ENCODE assay signal across 13 cellular contexts in the genomic region with DNA sequence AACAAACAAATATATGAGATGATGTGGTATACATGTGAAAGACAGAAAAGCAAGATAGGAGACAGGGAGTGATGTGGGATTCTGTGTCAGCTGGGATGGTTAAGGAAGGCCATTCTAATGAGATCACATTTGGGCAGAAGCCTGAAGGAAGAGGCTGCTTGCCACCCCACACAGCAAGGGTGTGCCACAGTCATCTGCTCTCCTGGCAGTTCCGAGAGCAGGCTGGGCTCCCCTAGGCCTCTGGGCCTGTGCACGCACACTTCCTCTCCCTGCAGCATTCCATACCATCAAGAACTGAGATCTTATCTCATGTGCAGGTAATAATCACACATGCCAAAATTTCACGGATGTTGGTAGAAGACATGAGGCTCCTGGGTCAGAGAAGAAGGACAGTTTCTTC. TPM values are rescaled to one million over a fixed set of nuclear protein-coding genes. Genes with fewer than 3 reads are reported as not detected.
A peak's percentile ranks its signal among the peaks of the same experiment; 100 is the strongest.
DNase-seq lines count a peak whose midpoint lies in the region; ATAC-seq and TF ChIP-seq lines count a peak whose summit lies in the region.
"Had no signal": no experiment of that assay in that cellular context is flagged by ENCODE, and none has a peak within 500 bp of the region (broad histone marks: within the 10 kb centered on the region; RNA-seq: fewer than 3 reads in every experiment).

No MANE protein-coding gene starts in this region.

- H3K36me3 ChIP-seq in OCI-LY7 (ENCODE audit: insufficient read depth, low read length), result no peaks in the 10 kb centered on the region
- H3K36me3 ChIP-seq in esophagus squamous epithelium, result no peaks in the 10 kb centered on the region
- no peaks in the 10 kb centered on the region for H3K36me3 ChIP-seq in spleen
- H3K36me3 ChIP-seq: adrenal gland had no signal

- peak overlapping the region; percentile 42; the same call in 1 of the 2 replicates for H2AFZ ChIP-seq in OCI-LY7 (ENCODE audit: low read length)

- WGBS in esophagus squamous epithelium, 2 donors, result 17 to 39% methylated on average over 3 of the region's 3 CpGs
- 65 to 81% (median 68%) methylated on average over 3 of the region's 3 CpGs for WGBS in spleen, 5 donors

- POLR2A ChIA-PET in OCI-LY7 (lab: Charles Lee), result interaction anchor here (0.6 to 12.8 kb wide), 6 partner anchors 9 to 85 kb away, joined by 5 to 308 read pairs (median 134); partner anchors contain the start of gene SYPL1

- peaks cover 12% of the 10 kb centered on the region; the same call in 1 of the 2 replicates for H3K79me2 ChIP-seq in OCI-LY7 (ENCODE audit: insufficient read depth, low read depth, low read length)

- H3K4me3 ChIP-seq in OCI-LY7 (ENCODE audit: low read depth, low read length, poor library complexity, severe bottlenecking) (peak overlapping the region; percentile 70), esophagus squamous epithelium (no peak overlapping the region), spleen (no peak overlapping the region)
- H3K4me3 ChIP-seq: adrenal gland had no signal

- TF ChIP-seq CTCF in OCI-LY7 (conservative IDR thresholded peaks at IDR 0.05; ENCODE audit: low read length) (no peak), esophagus squamous epithelium (IDR thresholded peaks at IDR 0.05) (no peak), spleen (IDR thresholded peaks at IDR 0.05 in 8 of 11, conservative IDR thresholded peaks at IDR 0.05 in 3 of 11) (no peak)

- peak; percentile 46 for DNase-seq in EL
- DNase-seq in OCI-LY7 (ENCODE audit: low spot score), result no peak
- no peak for DNase-seq in esophagus squamous epithelium (lab: John Stamatoyannopoulos, UW)
- DNase-seq in spleen, result no peak
- no peak for DNase-seq in UCSD-AML1 (lab: John Stamatoyannopoulos, UW; ENCODE audit: unreplicated experiment)
- no peak for DNase-seq in NK-92 treated with Interleukin-12 subunit alpha and Interleukin-12 subunit beta, amount 100 ng/mL, for 24 hours (lab: John Stamatoyannopoulos, UW)
- DNase-seq: activated CD4-positive, alpha-beta T cell treated with anti-CD3 and anti-CD28 coated beads, Interleukin-2, amount 50 U/mL, for 1 hour; NCI-H2081; stimulated activated naive CD4-positive, alpha-beta T cell treated with Interleukin-2 at 50 U/mL for 16 hours had no signal

- no peaks in the 10 kb centered on the region for H3K9me3 ChIP-seq in OCI-LY7 (ENCODE audit: low read length)
- no peaks in the 10 kb centered on the region for H3K9me3 ChIP-seq in esophagus squamous epithelium
- H3K9me3 ChIP-seq in spleen, result no peaks in the 10 kb centered on the region
- H3K9me3 ChIP-seq: adrenal gland had no signal

- TF ChIP-seq POLR2A in esophagus squamous epithelium (IDR thresholded peaks at IDR 0.05) (no peak), spleen (IDR thresholded peaks at IDR 0.05) (no peak)

- BruUV-seq in OCI-LY7 (replicated peaks; lab: Mats Ljungman, UMichigan), result no TSS peak

- intact Hi-C loops in OCI-LY7 (cut with micrococcal nuclease; ENCODE audit: unreplicated experiment), result no loop called here
- intact Hi-C loops in esophagus squamous epithelium (cut with DNase I), result loop anchor here (10.0 kb wide), 1 partner anchor 46 kb away; the partner anchor contains the start of gene SYPL1
- intact Hi-C loops in spleen (cut with DNase I; ENCODE audit: low total_unique reads), result no loop called here

- CTCF ChIA-PET in OCI-LY7 (lab: Charles Lee; ENCODE audit: unreplicated experiment), result interaction anchor here (5.9 kb wide), 1 partner anchor 10 kb away, joined by 52 read pairs; no protein-coding TSS in a partner anchor

- no peak for ATAC-seq in HG03432 (IDR thresholded peaks at IDR 0.05; ENCODE audit: unreplicated experiment)
- no peak for ATAC-seq in GM21576 (IDR thresholded peaks at IDR 0.05; ENCODE audit: unreplicated experiment)
- ATAC-seq: Right ventricle myocardium inferior had no signal

- peak overlapping the region; percentile 98 for H3K4me2 ChIP-seq in OCI-LY7 (ENCODE audit: low read length)

- H3K27me3 ChIP-seq in esophagus squamous epithelium (no peaks in the 10 kb centered on the region), spleen (replicated peaks in 1 of 7) (no peaks in the 10 kb centered on the region)
- H3K27me3 ChIP-seq: adrenal gland had no signal

- H3K9me2 ChIP-seq in OCI-LY7 (ENCODE audit: insufficient read depth, low read length), result no peaks in the 10 kb centered on the region

- peak overlapping the region; percentile 96 for H3K27ac ChIP-seq in OCI-LY7 (ENCODE audit: low read depth, low read length, poor library complexity, severe bottlenecking)
- peak overlapping the region; percentile 82 to 93 (median 90) for H3K27ac ChIP-seq in esophagus squamous epithelium
- peak overlapping the region in 5 of 8 donors; percentile 4 to 96 (median 92) for H3K27ac ChIP-seq in spleen
- H3K27ac ChIP-seq: adrenal gland had no signal

- H4K20me1 ChIP-seq in OCI-LY7 (ENCODE audit: insufficient read depth, low read length), result no peaks in the 10 kb centered on the region

- H3K4me1 ChIP-seq in OCI-LY7 (ENCODE audit: insufficient read depth, low read length, poor library complexity, severe bottlenecking), result peaks cover 98% of the 10 kb centered on the region
- peaks cover 72 to 100% (median 77%) of the 10 kb centered on the region in 3 donors for H3K4me1 ChIP-seq in esophagus squamous epithelium
- peaks cover 58 to 99% (median 83%) of the 10 kb centered on the region in 6 donors for H3K4me1 ChIP-seq in spleen

RNA-seq across cellular contexts. Expression of gene SYPL1, which starts 43.1 kb away (rescaled TPM):
- total RNA-seq in OCI-LY7 (2014; rRNA removed; shearing (Covaris generic)), result 30.4 and 34.1 TPM in 2 replicates
- total RNA-seq in OCI-LY7 (2022), result 112 and 118 TPM in 2 replicates
- 100 to 1,000 TPM; 105 to 170 (median 148) TPM for total RNA-seq in esophagus squamous epithelium
- total RNA-seq in spleen, result 100 to 1,000 TPM in 2 of 7 donors, 10 to 100 TPM in 5; 72.8 to 113 (median 95.3) TPM
- polyA plus RNA-seq in spleen, result 10 to 100 TPM; 49.9 to 79.0 (median 67.3) TPM
